1 cellular context compared by ENCODE assay signal in the genomic region with DNA sequence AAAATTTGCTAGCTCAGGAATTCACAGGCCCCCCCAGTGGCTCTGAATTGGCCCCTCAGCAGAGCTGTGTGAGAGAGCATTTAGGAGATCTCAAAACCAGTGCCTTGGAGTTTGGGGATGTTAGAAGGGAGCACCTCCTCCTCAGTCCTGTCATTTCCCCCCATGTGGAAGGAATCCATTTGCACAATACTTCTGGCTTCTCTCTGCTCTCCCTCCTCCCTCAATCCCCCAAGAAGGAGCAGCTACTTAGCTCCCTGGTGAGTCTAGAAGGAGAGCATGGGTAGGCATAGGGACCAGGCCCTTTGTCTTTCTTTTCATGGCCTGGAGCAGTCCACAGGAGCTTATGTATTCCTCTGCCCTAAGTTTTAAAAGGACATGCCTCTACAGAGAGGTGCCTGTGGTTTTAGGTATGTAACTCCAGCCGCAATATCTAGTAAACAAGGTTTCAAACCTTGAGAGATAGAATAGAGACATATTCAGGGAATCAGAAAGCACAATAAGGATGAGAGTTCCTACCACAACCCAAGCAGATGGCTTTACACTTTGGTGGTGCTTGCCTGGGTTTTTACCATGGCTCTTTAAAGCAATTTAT.
TF ChIP-seq lines count a peak whose summit lies in the region.

No MANE protein-coding gene starts in this region.

TF ChIP-seq in K562, 482 proteins besides CTCF, POLR2A, EP300 and RAD21:
- TF ChIP-seq PHTF2 (CRISPR knock-in tag; IDR thresholded peaks at IDR 0.05) (no peak), ZNF263 (CRISPR knock-in tag; IDR thresholded peaks at IDR 0.05; ENCODE audit: borderline replicate concordance) (peak; percentile 91)
